Comparison of ENCODE assay signal across 24 cellular contexts in the genomic region with DNA sequence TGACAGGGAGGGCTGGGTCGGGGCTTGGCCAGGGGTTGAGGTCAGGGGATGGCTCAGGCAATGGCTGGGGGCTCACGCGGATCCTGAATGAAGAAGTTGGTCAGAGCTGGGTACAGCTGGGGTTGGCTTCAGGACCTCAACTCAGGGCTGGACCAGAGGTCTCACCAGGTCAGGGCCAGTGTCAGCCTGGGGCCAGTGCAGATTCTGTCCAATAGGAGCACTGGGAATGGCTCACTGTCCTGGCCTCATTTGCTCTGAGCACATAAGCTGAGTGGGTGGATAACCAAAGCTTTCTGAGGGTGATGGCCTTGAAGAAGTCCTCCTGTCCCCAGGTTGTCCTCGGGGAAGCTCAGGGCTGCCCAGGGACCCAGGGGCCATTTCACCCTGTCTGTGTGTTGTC.
"Had no signal": no experiment of that assay in that cellular context is flagged by ENCODE, and none has a peak within 500 bp of the region (broad histone marks: within the 10 kb centered on the region; RNA-seq: fewer than 3 reads in every experiment).

No MANE protein-coding gene starts in this region.

- H3K27me3 ChIP-seq: neural progenitor cell, neutrophil, ovary, right lobe of liver, testis, tibial artery, transverse colon, upper lobe of right lung, uterus had no signal

- H3K4me3 ChIP-seq: neural progenitor cell, ovary, right lobe of liver, sigmoid colon, suprapubic skin, testis, tibial artery, transverse colon, upper lobe of right lung, uterus had no signal

- H2AFZ ChIP-seq: neural progenitor cell, parathyroid adenoma had no signal

- H3K27ac ChIP-seq: neural progenitor cell, neutrophil, ovary, parathyroid adenoma, psoas muscle, right lobe of liver, sigmoid colon, suprapubic skin, testis, tibial artery, transverse colon, upper lobe of right lung, uterus had no signal

- H3K9ac ChIP-seq: neural progenitor cell, parathyroid adenoma had no signal

- DNase-seq: naive thymus-derived CD4-positive, alpha-beta T cell; natural killer cell; nucleus accumbens; ovary; psoas muscle; right lobe of liver; sigmoid colon; small intestine; stimulated activated CD4-positive, alpha-beta T cell treated with anti-CD3 and anti-CD28 coated beads, Interleukin-15, amount 100 ng/mL, for 24 hours; stimulated activated CD4-positive, alpha-beta T cell treated with anti-CD3 and anti-CD28 coated beads, Interleukin-2, amount 100 ng/mL, for 24 hours; stimulated activated CD4-positive, alpha-beta T cell treated with anti-CD3 and anti-CD28 coated beads, Interleukin-2, amount 100 ng/mL, for 48 hours; stimulated activated CD4-positive, alpha-beta T cell treated with anti-CD3 and anti-CD28 coated beads, Interleukin-4, amount 100 ng/mL, for 24 hours; stimulated activated naive B cell treated with anti-CD40 and anti-IgM and Interleukin-4, amounts not matched to agents 10 μg/mL and 1 μg/mL and 100 μg/mL, for 72 hours; stimulated activated naive CD4-positive, alpha-beta T cell treated with Interleukin-2 at 50 U/mL for 16 hours; testis; tibial artery; transverse colon; upper lobe of right lung; uterus had no signal

- H3K9me3 ChIP-seq: neutrophil, ovary, psoas muscle, right lobe of liver, sigmoid colon, suprapubic skin, testis, tibial artery, transverse colon, upper lobe of right lung, uterus had no signal

- ATAC-seq: naive thymus-derived CD4-positive, alpha-beta T cell; natural killer cell; right lobe of liver; stimulated activated effector memory CD8-positive, alpha-beta T cell treated with anti-CD3 and anti-CD28 coated beads, Interleukin-12 subunit alpha, Interleukin-12 subunit beta, amount 100 ng/mL, for 72 hours; stimulated activated naive B cell treated with anti-CD40 and anti-IgM and Interleukin-4, amounts not matched to agents 10 μg/mL and 1 μg/mL and 100 μg/mL, for 72 hours; upper lobe of right lung had no signal

- H3K4me2 ChIP-seq: neural progenitor cell had no signal

- H3K4me1 ChIP-seq: parathyroid adenoma, right lobe of liver, sigmoid colon, suprapubic skin, tibial artery, upper lobe of right lung, uterus had no signal

- H3K36me3 ChIP-seq: neural progenitor cell, neutrophil, ovary, right lobe of liver, sigmoid colon, suprapubic skin, tibial artery, transverse colon, upper lobe of right lung, uterus had no signal
